Comparison of ENCODE assay signal across 26 cellular contexts in the genomic region with DNA sequence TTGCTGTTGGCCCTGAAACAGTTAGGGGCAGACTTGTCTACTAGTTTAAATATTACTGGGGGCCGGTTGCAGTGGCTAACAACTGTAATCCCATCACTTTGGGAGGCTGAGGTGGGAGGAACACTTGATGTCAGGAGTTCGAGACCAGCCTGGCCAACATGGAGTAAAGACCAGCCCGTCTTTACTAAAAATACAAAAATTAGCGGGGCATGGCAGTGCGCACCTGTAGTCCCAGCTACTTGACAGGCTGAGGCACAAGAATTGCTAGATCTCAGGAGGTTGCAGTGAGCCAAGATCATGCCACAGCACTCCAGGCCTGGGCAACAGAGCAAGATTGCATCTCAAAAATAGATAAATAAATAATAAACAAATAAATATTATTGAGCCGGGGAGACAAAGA.
"Had no signal": no experiment of that assay in that cellular context is flagged by ENCODE, and none has a peak within 500 bp of the region (broad histone marks: within the 10 kb centered on the region; RNA-seq: fewer than 3 reads in every experiment).

No MANE protein-coding gene starts in this region.

- H3K4me1 ChIP-seq: colonic mucosa, gastrocnemius medialis, heart right ventricle, left lung, lower lobe of right lung had no signal

- H3K9me3 ChIP-seq: colonic mucosa, esophagus squamous epithelium, gastrocnemius medialis, heart right ventricle, left lung, lower lobe of right lung, mucosa of descending colon had no signal

- DNase-seq: colonic mucosa; cortex of kidney; effector CD8-positive, alpha-beta T cell; effector memory CD8-positive, alpha-beta T cell; endodermal cell; erythroblast; esophagus squamous epithelium; foreskin fibroblast; foreskin melanocyte; gastrocnemius medialis; glutamatergic neuron; head of caudate nucleus; heart right ventricle; hippocampal formation; left cardiac atrium; left lung; left ventricle myocardium superior; lower lobe of right lung; mesenchymal stem cell; mucosa of descending colon had no signal

- H3K27me3 ChIP-seq: colonic mucosa, esophagus squamous epithelium, left lung had no signal

- H3K27ac Mint-ChIP-seq: dendritic cell treated with granulocyte-macrophage colony-stimulating factor and Interleukin-4, amounts not matched to agents 40 ng/mL and 50 ng/mL, for 4 days; effector memory CD8-positive, alpha-beta T cell; endodermal cell; mesothelial cell of epicardium had no signal

- H3K27ac ChIP-seq: colonic mucosa, epithelial cell of prostate, esophagus squamous epithelium, gastrocnemius medialis, heart right ventricle, left lung, lower lobe of right lung had no signal

- H3K4me3 ChIP-seq: colonic mucosa, esophagus squamous epithelium, gastrocnemius medialis, heart right ventricle, left lung, lower lobe of right lung, mucosa of descending colon had no signal

- FAIRE-seq: endometrium, islet of Langerhans, keratinocyte had no signal

- H3K36me3 ChIP-seq: colonic mucosa, esophagus squamous epithelium, gastrocnemius medialis, heart right ventricle, left lung, lower lobe of right lung had no signal

- H3K27me3 Mint-ChIP-seq: effector memory CD8-positive, alpha-beta T cell had no signal

- H3K9me3 Mint-ChIP-seq: dendritic cell treated with granulocyte-macrophage colony-stimulating factor and Interleukin-4, amounts not matched to agents 40 ng/mL and 50 ng/mL, for 4 days; effector memory CD8-positive, alpha-beta T cell; endodermal cell; mesothelial cell of epicardium had no signal

- H3K4me3 Mint-ChIP-seq: dendritic cell treated with granulocyte-macrophage colony-stimulating factor and Interleukin-4, amounts not matched to agents 40 ng/mL and 50 ng/mL, for 4 days; effector memory CD8-positive, alpha-beta T cell; endodermal cell; mesothelial cell of epicardium had no signal
